Comparison of ENCODE assay signal across 1 cellular context in genomic region chr9:35912791-35913400, GRCh38.
TF ChIP-seq lines count a peak whose summit lies in the region.

No MANE protein-coding gene starts in this region.

TF ChIP-seq in endothelial cell of umbilical vein, 7 proteins besides CTCF, POLR2A, EP300 and RAD21:
- no peak for TF ChIP-seq FOS (IDR thresholded peaks at IDR 0.05; ENCODE audit: borderline replicate concordance, insufficient read depth, low read length)
- peak; percentile 10 for TF ChIP-seq POLR2AphosphoS5 (IDR thresholded peaks at IDR 0.05; ENCODE audit: insufficient read depth, low read depth, low read length)
